2 cellular contexts compared by ENCODE assay signal in the genomic region with DNA sequence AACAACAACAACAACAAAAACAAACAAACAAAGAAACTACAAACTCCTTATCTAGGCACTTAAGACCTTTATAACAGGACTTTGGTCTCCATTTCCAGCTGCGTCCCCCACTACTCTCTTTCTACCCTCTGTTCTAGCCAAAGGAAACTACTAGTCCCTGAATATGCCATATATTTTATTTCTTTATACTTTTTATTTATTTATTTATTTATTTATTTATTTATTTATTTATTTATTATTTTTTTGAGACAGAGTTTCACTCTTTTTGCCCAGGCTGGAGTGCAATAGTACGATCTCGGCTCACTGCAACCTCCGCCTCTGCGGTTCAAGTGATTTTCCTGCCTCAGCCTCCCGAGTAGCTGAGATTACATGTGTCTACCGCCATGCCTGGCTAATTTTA.
A peak's percentile ranks its signal among the peaks of the same experiment; 100 is the strongest.
TF ChIP-seq lines count a peak whose summit lies in the region.

No MANE protein-coding gene starts in this region.

TF ChIP-seq in A549, 52 proteins besides CTCF, POLR2A, EP300 and RAD21:
- TF ChIP-seq ZC3H11A (IDR thresholded peaks at IDR 0.05) = peak; percentile 35

TF ChIP-seq in HEK293, 187 proteins besides CTCF, POLR2A, EP300 and RAD21:
- 0 out of 2 replicates have a peak, but pooled peaks have one; percentile 27 for TF ChIP-seq ZNF341 (tag by site-specific recombination; IDR thresholded peaks at IDR 0.05; ENCODE audit: low read depth)
- 0 out of 2 replicates have a peak, but pooled peaks have one; percentile 61 for TF ChIP-seq ZNF580 (tag by site-specific recombination; IDR thresholded peaks at IDR 0.05)
- TF ChIP-seq ZNF558 (tag by site-specific recombination; IDR thresholded peaks at IDR 0.05) = peak; percentile 44; the same call in 1 of the 2 replicates
- TF ChIP-seq ZBTB21 (tag by site-specific recombination; IDR thresholded peaks at IDR 0.05) = peak; percentile 55; the same call in 1 of the 2 replicates
- TF ChIP-seq ZNF623 (tag by site-specific recombination; IDR thresholded peaks at IDR 0.05) = peak; percentile 76
- TF ChIP-seq ZBTB1 (tag by site-specific recombination; IDR thresholded peaks at IDR 0.05) = 0 out of 2 replicates have a peak, but pooled peaks have one; percentile 32
- TF ChIP-seq AEBP2 (tag by site-specific recombination; IDR thresholded peaks at IDR 0.05; ENCODE audit: borderline replicate concordance) = 0 out of 2 replicates have a peak, but pooled peaks have one; percentile 48
- 0 out of 2 replicates have a peak, but pooled peaks have one; percentile 13 for TF ChIP-seq SP3 (tag by site-specific recombination; IDR thresholded peaks at IDR 0.05)
- peak; percentile 93 for TF ChIP-seq ZNF518A (tag by site-specific recombination; conservative IDR thresholded peaks at IDR 0.05; ENCODE audit: low read depth)
- peak; percentile 66; the same call in 1 of the 2 replicates for TF ChIP-seq ZNF560 (tag by site-specific recombination; IDR thresholded peaks at IDR 0.05; ENCODE audit: borderline replicate concordance)
- peak; percentile 72 for TF ChIP-seq ZBTB8A (tag by site-specific recombination; IDR thresholded peaks at IDR 0.05)
- peak; percentile 81 for TF ChIP-seq ZNF664 (tag by site-specific recombination; IDR thresholded peaks at IDR 0.05)
- TF ChIP-seq ZNF426 (tag by site-specific recombination; IDR thresholded peaks at IDR 0.05) = peak; percentile 90
- 0 out of 2 replicates have a peak, but pooled peaks have one; percentile 30 for TF ChIP-seq ZNF19 (tag by site-specific recombination; IDR thresholded peaks at IDR 0.05; ENCODE audit: low read depth)
- TF ChIP-seq ZNF529 (tag by site-specific recombination; IDR thresholded peaks at IDR 0.05; ENCODE audit: insufficient replicate concordance) = peak; percentile 52
- TF ChIP-seq ZNF654 (tag by site-specific recombination; IDR thresholded peaks at IDR 0.05; ENCODE audit: low read depth) = peak; percentile 38
- TF ChIP-seq ZNF266 (tag by site-specific recombination; IDR thresholded peaks at IDR 0.05; ENCODE audit: low read depth) = peak; percentile 76
- peak; percentile 67; the same call in 1 of the 2 replicates for TF ChIP-seq ZNF202 (tag by site-specific recombination; IDR thresholded peaks at IDR 0.05; ENCODE audit: borderline replicate concordance)
- TF ChIP-seq ZBTB11 (tag by site-specific recombination; conservative IDR thresholded peaks at IDR 0.05; ENCODE audit: low read depth) = peak; percentile 83
- peak; percentile 76 for TF ChIP-seq ZNF510 (tag by site-specific recombination; IDR thresholded peaks at IDR 0.05; ENCODE audit: insufficient replicate concordance)
- TF ChIP-seq ZXDB (tag by site-specific recombination; IDR thresholded peaks at IDR 0.05) = peak; percentile 73
- peak; percentile 73 for TF ChIP-seq ZNF140 (tag by site-specific recombination; IDR thresholded peaks at IDR 0.05)
- peak; percentile 42; the same call in 1 of the 2 replicates for TF ChIP-seq GLI2 (tag by site-specific recombination; IDR thresholded peaks at IDR 0.05; ENCODE audit: borderline replicate concordance, low read depth)
- 0 out of 2 replicates have a peak, but pooled peaks have one; percentile 11 for TF ChIP-seq KLF7 (tag by site-specific recombination; IDR thresholded peaks at IDR 0.05; ENCODE audit: borderline replicate concordance)
- TF ChIP-seq ZNF433 (tag by site-specific recombination; IDR thresholded peaks at IDR 0.05; ENCODE audit: low read depth) = peak; percentile 55; the same call in 1 of the 2 replicates
- peak; percentile 90; the same call in 1 of the 2 replicates for TF ChIP-seq ZNF394 (tag by site-specific recombination; IDR thresholded peaks at IDR 0.05; ENCODE audit: borderline replicate concordance)
- peak; percentile 94 for TF ChIP-seq ZNF555 (tag by site-specific recombination; conservative IDR thresholded peaks at IDR 0.05)
- 0 out of 2 replicates have a peak, but pooled peaks have one; percentile 58 for TF ChIP-seq ZNF501 (tag by site-specific recombination; IDR thresholded peaks at IDR 0.05)
